In the genomic region with DNA sequence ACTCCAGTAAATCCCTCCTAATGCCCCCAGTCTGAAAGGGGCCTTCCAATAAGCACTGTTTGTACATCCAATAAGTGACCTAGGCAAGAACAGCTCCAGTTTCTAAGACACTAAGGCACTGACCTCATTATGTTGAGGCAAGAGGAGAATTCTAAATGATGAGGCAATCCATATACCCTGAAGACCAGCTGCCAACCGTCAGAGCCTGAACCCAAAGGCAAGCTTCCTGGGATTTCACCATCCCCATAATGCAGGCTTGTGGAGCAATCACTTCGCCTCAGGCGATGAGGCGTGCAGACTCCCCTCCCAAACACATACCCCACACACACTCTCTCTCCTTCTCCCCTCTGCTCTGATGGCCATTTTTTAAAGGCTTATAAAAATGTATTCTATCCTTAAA, we compare ENCODE assay signal across 10 cellular contexts. TPM values are rescaled to one million over a fixed set of nuclear protein-coding genes. Genes with fewer than 3 reads are reported as not detected.
DNase-seq lines count a peak whose midpoint lies in the region; ATAC-seq and TF ChIP-seq lines count a peak whose summit lies in the region.
"Had no signal": no experiment of that assay in that cellular context is flagged by ENCODE, and none has a peak within 500 bp of the region (broad histone marks: within the 10 kb centered on the region; RNA-seq: fewer than 3 reads in every experiment).

No MANE protein-coding gene starts in this region.

- peak; percentile 31 to 45 for TF ChIP-seq RAD21 in liver (IDR thresholded peaks at IDR 0.05)

- H3K4me1 ChIP-seq in liver (ENCODE audit: control insufficient read depth in 4 of 4, insufficient read depth in 4 of 4, low read length in 3 of 4), result peaks cover 6 to 56% (median 21%) of the 10 kb centered on the region in 4 donors

- 38% methylated on average over 4 of the region's 4 CpGs for WGBS in liver

- H3K9me3 Mint-ChIP-seq in natural killer cell treated with Interleukin-12 subunit alpha and Interleukin-12 subunit beta and Interleukin-15 and Interleukin-18, amount 100 ng/mL, for 72 hours, result no peaks in the 10 kb centered on the region
- H3K9me3 Mint-ChIP-seq: effector memory CD8-positive, alpha-beta T cell had no signal

- H3K4me3 Mint-ChIP-seq in natural killer cell treated with Interleukin-12 subunit alpha and Interleukin-12 subunit beta and Interleukin-15 and Interleukin-18, amount 100 ng/mL, for 72 hours, result no peak overlapping the region
- H3K4me3 Mint-ChIP-seq: effector memory CD8-positive, alpha-beta T cell had no signal

- TF ChIP-seq CTCF in choroid plexus epithelial cell (conservative IDR thresholded peaks at IDR 0.05; ENCODE audit: low read depth, low read length) (no peak), liver (IDR thresholded peaks at IDR 0.05; ENCODE audit: low read depth, low read length, missing input control) (no peak)

- H3K4me3 ChIP-seq in choroid plexus epithelial cell (ENCODE audit: low read depth, low read length) (no peak overlapping the region), liver (ENCODE audit: low read depth in 1 of 3, low read length in 3 of 3) (no peak overlapping the region)

- no peak for ATAC-seq in natural killer cell treated with Interleukin-12 subunit alpha and Interleukin-12 subunit beta and Interleukin-15 and Interleukin-18, amount 100 ng/mL, for 72 hours
- no peak for ATAC-seq in HG03108 (IDR thresholded peaks at IDR 0.05; ENCODE audit: unreplicated experiment)
- ATAC-seq: effector memory CD8-positive, alpha-beta T cell had no signal

- H3K27me3 Mint-ChIP-seq in natural killer cell treated with Interleukin-12 subunit alpha and Interleukin-12 subunit beta and Interleukin-15 and Interleukin-18, amount 100 ng/mL, for 72 hours, result peaks cover 3 to 15% of the 10 kb centered on the region in 2 donors
- H3K27me3 Mint-ChIP-seq: effector memory CD8-positive, alpha-beta T cell had no signal

- no peaks in the 10 kb centered on the region for H3K9me3 ChIP-seq in liver (ENCODE audit: control insufficient read depth in 4 of 4, low read length in 3 of 4)

- no peaks in the 10 kb centered on the region for H3K4me1 Mint-ChIP-seq in natural killer cell treated with Interleukin-12 subunit alpha and Interleukin-12 subunit beta and Interleukin-15 and Interleukin-18, amount 100 ng/mL, for 72 hours (ENCODE audit: low read depth in 2 of 2)

- no peaks in the 10 kb centered on the region for H3K36me3 ChIP-seq in liver (ENCODE audit: control insufficient read depth in 4 of 4, insufficient read depth in 3 of 4, low read depth in 1 of 4, low read length in 3 of 4)

- H3K27ac Mint-ChIP-seq in natural killer cell treated with Interleukin-12 subunit alpha and Interleukin-12 subunit beta and Interleukin-15 and Interleukin-18, amount 100 ng/mL, for 72 hours, result no peak overlapping the region
- H3K27ac Mint-ChIP-seq: effector memory CD8-positive, alpha-beta T cell had no signal

- no peak overlapping the region for H3K9ac ChIP-seq in liver (ENCODE audit: low read depth in 1 of 2, low read length in 2 of 2)

- no peaks in the 10 kb centered on the region for H3K36me3 Mint-ChIP-seq in natural killer cell treated with Interleukin-12 subunit alpha and Interleukin-12 subunit beta and Interleukin-15 and Interleukin-18, amount 100 ng/mL, for 72 hours

- H3K27ac ChIP-seq in liver (ENCODE audit: low read depth in 1 of 2, low read length in 2 of 2), result peak overlapping the region; percentile 58 to 65

- DNase-seq in AG08396 (ENCODE audit: low spot score) (peak; percentile 6), NCI-H1092 treated with DMSO at 0.1 percent for 48 hours (lab: John Stamatoyannopoulos, UW) (peak; percentile 58), choroid plexus epithelial cell (ENCODE audit: low read depth) (peak; percentile 87), UCSD-AML1 (lab: John Stamatoyannopoulos, UW; ENCODE audit: unreplicated experiment) (no peak), OCI-M1 (lab: John Stamatoyannopoulos, UW) (no peak)
- no peak for DNase-seq in natural killer cell treated with Interleukin-12 subunit alpha and Interleukin-12 subunit beta and Interleukin-15 and Interleukin-18, amount 100 ng/mL, for 72 hours (ENCODE audit: low spot score)
- DNase-seq: activated CD4-positive, alpha-beta T cell treated with anti-CD3 and anti-CD28 coated beads for 1 hour; effector memory CD8-positive, alpha-beta T cell had no signal

- no peaks in the 10 kb centered on the region for H3K27me3 ChIP-seq in liver (ENCODE audit: control insufficient read depth in 4 of 4, insufficient read depth in 4 of 4, low read length in 3 of 4)

TF ChIP-seq in liver, 16 proteins besides CTCF, POLR2A, EP300 and RAD21:
- TF ChIP-seq JUND (IDR thresholded peaks at IDR 0.05), result peak; percentile 45 to 68
- no peak for TF ChIP-seq FOXA2 (IDR thresholded peaks at IDR 0.05)
- peak; percentile 42 for TF ChIP-seq YY1 (IDR thresholded peaks at IDR 0.05)
- TF ChIP-seq RXRA (IDR thresholded peaks at IDR 0.05), result peak; percentile 57 to 64
- TF ChIP-seq, protein P1, sequence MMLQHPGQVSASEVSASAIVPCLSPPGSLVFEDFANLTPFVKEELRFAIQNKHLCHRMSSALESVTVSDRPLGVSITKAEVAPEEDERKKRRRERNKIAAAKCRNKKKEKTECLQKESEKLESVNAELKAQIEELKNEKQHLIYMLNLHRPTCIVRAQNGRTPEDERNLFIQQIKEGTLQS (IDR thresholded peaks at IDR 0.05), result peak; percentile 70
- TF ChIP-seq EGR1 (IDR thresholded peaks at IDR 0.05; ENCODE audit: low read depth in 2 of 2), result no peak
- no peak for TF ChIP-seq SP1 (IDR thresholded peaks at IDR 0.05)
- TF ChIP-seq, protein P2, sequence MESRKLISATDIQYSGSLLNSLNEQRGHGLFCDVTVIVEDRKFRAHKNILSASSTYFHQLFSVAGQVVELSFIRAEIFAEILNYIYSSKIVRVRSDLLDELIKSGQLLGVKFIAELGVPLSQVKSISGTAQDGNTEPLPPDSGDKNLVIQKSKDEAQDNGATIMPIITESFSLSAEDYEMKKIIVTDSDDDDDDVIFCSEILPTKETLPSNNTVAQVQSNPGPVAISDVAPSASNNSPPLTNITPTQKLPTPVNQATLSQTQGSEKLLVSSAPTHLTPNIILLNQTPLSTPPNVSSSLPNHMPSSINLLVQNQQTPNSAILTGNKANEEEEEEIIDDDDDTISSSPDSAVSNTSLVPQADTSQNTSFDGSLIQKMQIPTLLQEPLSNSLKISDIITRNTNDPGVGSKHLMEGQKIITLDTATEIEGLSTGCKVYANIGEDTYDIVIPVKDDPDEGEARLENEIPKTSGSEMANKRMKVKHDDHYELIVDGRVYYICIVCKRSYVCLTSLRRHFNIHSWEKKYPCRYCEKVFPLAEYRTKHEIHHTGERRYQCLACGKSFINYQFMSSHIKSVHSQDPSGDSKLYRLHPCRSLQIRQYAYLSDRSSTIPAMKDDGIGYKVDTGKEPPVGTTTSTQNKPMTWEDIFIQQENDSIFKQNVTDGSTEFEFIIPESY (IDR thresholded peaks at IDR 0.05), result peak; percentile 23
- TF ChIP-seq HNF4A (conservative IDR thresholded peaks at IDR 0.05), result peak; percentile 31 to 64
- TF ChIP-seq, protein P3, sequence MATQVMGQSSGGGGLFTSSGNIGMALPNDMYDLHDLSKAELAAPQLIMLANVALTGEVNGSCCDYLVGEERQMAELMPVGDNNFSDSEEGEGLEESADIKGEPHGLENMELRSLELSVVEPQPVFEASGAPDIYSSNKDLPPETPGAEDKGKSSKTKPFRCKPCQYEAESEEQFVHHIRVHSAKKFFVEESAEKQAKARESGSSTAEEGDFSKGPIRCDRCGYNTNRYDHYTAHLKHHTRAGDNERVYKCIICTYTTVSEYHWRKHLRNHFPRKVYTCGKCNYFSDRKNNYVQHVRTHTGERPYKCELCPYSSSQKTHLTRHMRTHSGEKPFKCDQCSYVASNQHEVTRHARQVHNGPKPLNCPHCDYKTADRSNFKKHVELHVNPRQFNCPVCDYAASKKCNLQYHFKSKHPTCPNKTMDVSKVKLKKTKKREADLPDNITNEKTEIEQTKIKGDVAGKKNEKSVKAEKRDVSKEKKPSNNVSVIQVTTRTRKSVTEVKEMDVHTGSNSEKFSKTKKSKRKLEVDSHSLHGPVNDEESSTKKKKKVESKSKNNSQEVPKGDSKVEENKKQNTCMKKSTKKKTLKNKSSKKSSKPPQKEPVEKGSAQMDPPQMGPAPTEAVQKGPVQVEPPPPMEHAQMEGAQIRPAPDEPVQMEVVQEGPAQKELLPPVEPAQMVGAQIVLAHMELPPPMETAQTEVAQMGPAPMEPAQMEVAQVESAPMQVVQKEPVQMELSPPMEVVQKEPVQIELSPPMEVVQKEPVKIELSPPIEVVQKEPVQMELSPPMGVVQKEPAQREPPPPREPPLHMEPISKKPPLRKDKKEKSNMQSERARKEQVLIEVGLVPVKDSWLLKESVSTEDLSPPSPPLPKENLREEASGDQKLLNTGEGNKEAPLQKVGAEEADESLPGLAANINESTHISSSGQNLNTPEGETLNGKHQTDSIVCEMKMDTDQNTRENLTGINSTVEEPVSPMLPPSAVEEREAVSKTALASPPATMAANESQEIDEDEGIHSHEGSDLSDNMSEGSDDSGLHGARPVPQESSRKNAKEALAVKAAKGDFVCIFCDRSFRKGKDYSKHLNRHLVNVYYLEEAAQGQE (IDR thresholded peaks at IDR 0.05), result no peak
- TF ChIP-seq TAF1 (conservative IDR thresholded peaks at IDR 0.05), result no peak
- TF ChIP-seq, protein P4, sequence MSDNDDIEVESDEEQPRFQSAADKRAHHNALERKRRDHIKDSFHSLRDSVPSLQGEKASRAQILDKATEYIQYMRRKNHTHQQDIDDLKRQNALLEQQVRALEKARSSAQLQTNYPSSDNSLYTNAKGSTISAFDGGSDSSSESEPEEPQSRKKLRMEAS (IDR thresholded peaks at IDR 0.05), result no peak
- TF ChIP-seq HNF4G (IDR thresholded peaks at IDR 0.05), result no peak
- no peak for TF ChIP-seq NR2F2 (IDR thresholded peaks at IDR 0.05)
- TF ChIP-seq FOXA1 (IDR thresholded peaks at IDR 0.05), result no peak
- no peak for TF ChIP-seq GABPA (IDR thresholded peaks at IDR 0.05 in 1 of 2, conservative IDR thresholded peaks at IDR 0.05 in 1 of 2)

RNA-seq across cellular contexts. Expression of a gene that starts 49.5 kb away (rescaled TPM):
- total RNA-seq in liver, result 10 to 100 TPM; 64.7 to 95.3 TPM
- 10 to 100 TPM; 13.7 to 20.4 TPM for polyA plus RNA-seq in liver
- total RNA-seq in natural killer cell treated with Interleukin-12 subunit alpha and Interleukin-12 subunit beta and Interleukin-15 and Interleukin-18, amount 100 ng/mL, for 72 hours, result under 1 TPM in 1 of 2 donors, not detected in 1; 0.05 TPM

Comparison
In these comparisons a context has a peak if more than half of its experiments do, and no peak if none do; other contexts are left out.
1. DNase-seq: peak in AG08396 (single experiment), NCI-H1092 treated with DMSO at 0.1 percent for 48 hours (single experiment) and choroid plexus epithelial cell (single experiment); none in natural killer cell treated with Interleukin-12 subunit alpha and Interleukin-12 subunit beta and Interleukin-15 and Interleukin-18, amount 100 ng/mL, for 72 hours (single experiment), UCSD-AML1 (single experiment) and OCI-M1 (single experiment).
2. RNA of a gene that starts 49.5 kb away (total RNA-seq): 64.7 to 95.3 TPM in liver; 0.05 TPM in natural killer cell treated with Interleukin-12 subunit alpha and Interleukin-12 subunit beta and Interleukin-15 and Interleukin-18, amount 100 ng/mL, for 72 hours; every median in the first group is over 10 times any median in the second.